ENCODE assay signal across 20 cellular contexts in the genomic region with DNA sequence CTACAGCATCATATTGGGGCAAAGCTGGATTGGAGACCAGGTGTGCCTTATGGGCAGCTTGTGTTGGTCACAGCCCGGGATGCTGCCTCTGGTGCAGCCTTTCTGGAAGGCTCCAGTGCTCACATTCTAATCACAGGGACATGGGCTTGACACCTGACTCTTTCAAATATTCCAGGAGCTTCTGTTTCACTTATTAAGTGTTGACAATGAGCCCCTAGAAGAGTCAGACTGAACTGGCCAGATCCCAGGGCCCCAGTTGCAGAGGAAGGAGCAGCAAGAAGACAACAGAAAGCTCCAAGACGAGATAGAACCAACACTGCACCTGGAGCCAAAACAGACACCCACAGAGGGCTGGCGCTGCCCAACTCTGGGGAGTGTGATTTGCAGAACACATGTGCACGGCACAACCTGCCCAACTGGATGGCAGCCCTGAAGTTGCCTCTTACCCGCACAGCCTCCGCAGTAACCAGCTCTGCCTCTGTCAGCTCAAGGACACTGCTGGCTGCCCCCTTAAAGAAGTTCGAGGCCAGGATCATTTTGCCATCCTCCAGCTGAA. TPM values are rescaled to one million over a fixed set of nuclear protein-coding genes. Genes with fewer than 3 reads are reported as not detected.
A peak's percentile ranks its signal among the peaks of the same experiment; 100 is the strongest.
DNase-seq lines count a peak whose midpoint lies in the region; ATAC-seq and TF ChIP-seq lines count a peak whose summit lies in the region.
"Had no signal": no experiment of that assay in that cellular context is flagged by ENCODE, and none has a peak within 500 bp of the region (broad histone marks: within the 10 kb centered on the region; RNA-seq: fewer than 3 reads in every experiment).

No MANE protein-coding gene starts in this region.

- H2AFZ ChIP-seq in hepatocyte (no peak overlapping the region), osteoblast (ENCODE audit: low read length) (no peak overlapping the region)

- no peaks in the 10 kb centered on the region for H3K27me3 Mint-ChIP-seq in endothelial cell (ENCODE audit: unreplicated experiment)

- no peaks in the 10 kb centered on the region for H3K36me3 Mint-ChIP-seq in endothelial cell (ENCODE audit: low read depth, unreplicated experiment)
- H3K36me3 Mint-ChIP-seq: CD8-positive, alpha-beta T cell had no signal

- H3K27ac Mint-ChIP-seq in endothelial cell (ENCODE audit: unreplicated experiment) = no peak overlapping the region
- H3K27ac Mint-ChIP-seq: CD8-positive, alpha-beta T cell had no signal

- H3K27me3 ChIP-seq in hepatocyte (no peaks in the 10 kb centered on the region), osteoblast (ENCODE audit: insufficient read depth, low read length) (peaks cover 24% of the 10 kb centered on the region)
- H3K27me3 ChIP-seq: BLaER1 had no signal

- TF ChIP-seq CTCF in hepatocyte (IDR thresholded peaks at IDR 0.05; ENCODE audit: poor library complexity) (no peak), osteoblast (IDR thresholded peaks at IDR 0.05; ENCODE audit: extremely low read depth, low read depth, low read length) (no peak), endothelial cell (IDR thresholded peaks at IDR 0.05; ENCODE audit: unreplicated experiment) (no peak)

- H3K79me2 ChIP-seq in hepatocyte (no peaks in the 10 kb centered on the region), osteoblast (ENCODE audit: insufficient read depth, low read length) (no peaks in the 10 kb centered on the region)

- no peak overlapping the region for H3K27ac ChIP-seq in hepatocyte
- no peak overlapping the region for H3K27ac ChIP-seq in osteoblast (ENCODE audit: low read depth, low read length)
- H3K27ac ChIP-seq: BLaER1 had no signal

- no peaks in the 10 kb centered on the region for H3K9me2 ChIP-seq in hepatocyte (replicated peaks; ENCODE audit: insufficient read depth)

- H3K36me3 ChIP-seq in hepatocyte (replicated peaks; ENCODE audit: insufficient read depth, low read depth) (no peaks in the 10 kb centered on the region), osteoblast (ENCODE audit: insufficient read depth, low read length) (no peaks in the 10 kb centered on the region)
- H3K36me3 ChIP-seq: BLaER1 had no signal

- H3K4me3 ChIP-seq in hepatocyte (no peak overlapping the region), osteoblast (ENCODE audit: insufficient read depth, low read length) (no peak overlapping the region)
- H3K4me3 ChIP-seq: BLaER1, K562 had no signal

- H3K4me1 ChIP-seq in hepatocyte (ENCODE audit: insufficient read depth) (no peaks in the 10 kb centered on the region), osteoblast (ENCODE audit: insufficient read depth, low read length) (no peaks in the 10 kb centered on the region)
- H3K4me1 ChIP-seq: BLaER1 had no signal

- no peaks in the 10 kb centered on the region for H3K9me3 Mint-ChIP-seq in endothelial cell (ENCODE audit: unreplicated experiment)
- H3K9me3 Mint-ChIP-seq: CD8-positive, alpha-beta T cell had no signal

- H4K20me1 ChIP-seq in hepatocyte (ENCODE audit: insufficient read depth, poor library complexity, severe bottlenecking) (no peaks in the 10 kb centered on the region), osteoblast (ENCODE audit: insufficient read depth, low read length) (no peaks in the 10 kb centered on the region)
- H4K20me1 ChIP-seq: BLaER1 had no signal

- H3K4me3 Mint-ChIP-seq in endothelial cell (ENCODE audit: unreplicated experiment) = no peak overlapping the region
- H3K4me3 Mint-ChIP-seq: CD8-positive, alpha-beta T cell had no signal

- H3K4me1 Mint-ChIP-seq in endothelial cell (ENCODE audit: unreplicated experiment) = no peaks in the 10 kb centered on the region

- WGBS in hepatocyte (ENCODE audit: low lambda C conversion rate, missing lambda C conversion rate) = 96% methylated on average over 7 of the region's 7 CpGs

- H3K4me2 ChIP-seq in hepatocyte (no peak overlapping the region), osteoblast (ENCODE audit: insufficient read depth, low read length) (no peak overlapping the region)
- H3K4me2 ChIP-seq: BLaER1 had no signal

- no peaks in the 10 kb centered on the region for H3K9me3 ChIP-seq in hepatocyte (ENCODE audit: low read depth)
- H3K9me3 ChIP-seq in osteoblast (ENCODE audit: low read depth, low read length) = no peaks in the 10 kb centered on the region
- H3K9me3 ChIP-seq: BLaER1 had no signal

- no peak for ATAC-seq in HG03039 (IDR thresholded peaks at IDR 0.05; ENCODE audit: unreplicated experiment)
- ATAC-seq: CD8-positive, alpha-beta T cell had no signal

- peak; percentile 4 for DNase-seq in AG20443 (ENCODE audit: low spot score)
- DNase-seq in Ammon's horn (ENCODE audit: low spot score) = peak; percentile 0
- DNase-seq in hepatocyte (ENCODE audit: low spot score) = peak; percentile 2
- peak; percentile 15 for DNase-seq in osteoblast (ENCODE audit: insufficient read length, low spot score, missing footprints)
- no peak for DNase-seq in T-helper 9 cell
- no peak for DNase-seq in superior temporal gyrus (ENCODE audit: extremely low spot score)
- DNase-seq in endothelial cell (ENCODE audit: low spot score) = no peak
- DNase-seq: CD8-positive, alpha-beta T cell; GDM1; GOT3; NCI-H1436 treated with DMSO at 0.1 percent for 48 hours; NCI-H2029 treated with DMSO at 0.1 percent for 48 hours; NCI-H2171 treated with DMSO at 0.1 percent for 48 hours; NCI-H748 treated with DMSO at 0.1 percent for 48 hours; OCI-M1; RPMI8226 had no signal

RNA-seq across cellular contexts. Expression of gene ALDH1L1, which starts 30.3 kb away (rescaled TPM):
- 15.9 and 25.0 TPM in 2 replicates for total RNA-seq in hepatocyte
- polyA plus RNA-seq in hepatocyte = 15.5 and 22.6 TPM in 2 replicates
- under 0.01 TPM in 1 of 2 replicates, not detected in the other for total RNA-seq in osteoblast
- not detected for total RNA-seq in endothelial cell (ENCODE audit: unreplicated experiment)
- total RNA-seq: CD8-positive, alpha-beta T cell had no signal
- polyA plus RNA-seq: AG04450 had no signal

Comparison
In these comparisons a context has a peak if more than half of its experiments do, and no peak if none do; other contexts are left out.
1. DNase-seq: peak in AG20443 (single experiment), Ammon's horn (single experiment), hepatocyte (single experiment) and osteoblast (single experiment); none in T-helper 9 cell (single experiment), superior temporal gyrus (single experiment) and endothelial cell (single experiment).
2. RNA of gene ALDH1L1, which starts 30.3 kb away (total RNA-seq): 15.9 to 25.0 TPM in hepatocyte; under 0.01 TPM in osteoblast and not detected in endothelial cell (single experiment); every median in the first group is over 10 times any median in the second.